19 cellular contexts compared by ENCODE assay signal in the genomic region with DNA sequence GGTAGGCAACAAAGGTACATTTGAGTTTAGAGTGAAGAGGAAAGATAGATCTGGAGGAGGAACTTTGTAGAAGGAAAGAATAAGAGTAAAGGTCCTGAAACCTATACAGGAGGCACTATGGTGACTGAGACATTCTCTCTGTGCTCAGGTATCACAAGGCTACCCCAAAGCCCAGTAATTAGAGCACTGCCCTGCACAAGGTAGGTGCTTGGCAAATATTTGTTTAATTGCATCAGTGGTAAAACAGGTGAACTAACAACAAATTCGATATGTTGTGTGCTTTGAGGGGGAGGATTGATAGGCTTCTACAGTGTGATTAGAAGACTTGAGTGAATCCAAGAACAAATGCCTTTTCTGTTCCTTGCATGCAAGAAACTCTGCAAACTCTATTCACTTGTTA.
"Had no signal": no experiment of that assay in that cellular context is flagged by ENCODE, and none has a peak within 500 bp of the region (broad histone marks: within the 10 kb centered on the region; RNA-seq: fewer than 3 reads in every experiment).

No MANE protein-coding gene starts in this region.

- H3K4me1 ChIP-seq: right atrium auricular region had no signal

- H3K9me3 Mint-ChIP-seq: natural killer cell treated with Interleukin-12 subunit alpha and Interleukin-12 subunit beta and Interleukin-15 and Interleukin-18, amount 100 ng/mL, for 72 hours had no signal

- DNase-seq: activated CD4-positive, alpha-beta T cell treated with anti-CD3 and anti-CD28 coated beads, Interleukin-2, amount 10 ng/mL, durations not matched to agents 24 days and 14 days; activated CD4-positive, CD25-positive, alpha-beta regulatory T cell; activated CD8-positive, alpha-beta memory T cell treated with anti-CD3 and anti-CD28 coated beads, Interleukin-2, amount 50 U/mL, for 4 hours; activated CD8-positive, alpha-beta T cell treated with anti-CD3 and anti-CD28 coated beads, Interleukin-2, amount 10 ng/mL, durations not matched to agents 7 days and 5 days; activated effector memory CD4-positive, alpha-beta T cell treated with anti-CD3 and anti-CD28 coated beads, Interleukin-2, amount 50 U/mL, for 16 hours; activated T-cell treated with anti-CD3 and anti-CD28 coated beads, Interleukin-2, amount 50 U/mL, for 48 hours; amniotic stem cell; caudate nucleus; esophagus squamous epithelium; hippocampal formation; kidney; left ventricle myocardium superior; mesendoderm; nucleus accumbens; stimulated activated naive CD8-positive, alpha-beta T cell treated with anti-CD3 and anti-CD28 coated beads, Interleukin-15, Interleukin-2, amounts not matched to agents 100 U/mL and 50 U/mL, for 24 hours had no signal

- H3K4me3 Mint-ChIP-seq: activated CD4-positive, alpha-beta T cell treated with anti-CD3 and anti-CD28 coated beads, Interleukin-2, amount 10 ng/mL, durations not matched to agents 24 days and 14 days; activated CD8-positive, alpha-beta T cell treated with anti-CD3 and anti-CD28 coated beads, Interleukin-2, amount 10 ng/mL, durations not matched to agents 7 days and 5 days; natural killer cell treated with Interleukin-12 subunit alpha and Interleukin-12 subunit beta and Interleukin-15 and Interleukin-18, amount 100 ng/mL, for 72 hours had no signal

- H3K4me3 ChIP-seq: esophagus squamous epithelium, right atrium auricular region had no signal

- H3K27me3 ChIP-seq: esophagus squamous epithelium, right atrium auricular region had no signal

- H3K36me3 Mint-ChIP-seq: natural killer cell treated with Interleukin-12 subunit alpha and Interleukin-12 subunit beta and Interleukin-15 and Interleukin-18, amount 100 ng/mL, for 72 hours had no signal

- H3K9me3 ChIP-seq: esophagus squamous epithelium, right atrium auricular region had no signal

- H3K36me3 ChIP-seq: esophagus squamous epithelium, right atrium auricular region had no signal

- FAIRE-seq: colon, kidney had no signal

- H3K27ac ChIP-seq: esophagus squamous epithelium, right atrium auricular region had no signal

- H3K27ac Mint-ChIP-seq: activated CD4-positive, alpha-beta T cell treated with anti-CD3 and anti-CD28 coated beads, Interleukin-2, amount 10 ng/mL, durations not matched to agents 24 days and 14 days; activated CD8-positive, alpha-beta T cell treated with anti-CD3 and anti-CD28 coated beads, Interleukin-2, amount 10 ng/mL, durations not matched to agents 7 days and 5 days; activated naive CD4-positive, alpha-beta T cell treated with anti-CD3 and anti-CD28 coated beads, Interleukin-2, amount 50 U/mL, for 72 hours; natural killer cell treated with Interleukin-12 subunit alpha and Interleukin-12 subunit beta and Interleukin-15 and Interleukin-18, amount 100 ng/mL, for 72 hours had no signal

- ATAC-seq: activated CD8-positive, alpha-beta T cell treated with anti-CD3 and anti-CD28 coated beads, Interleukin-2, amount 10 ng/mL, durations not matched to agents 7 days and 5 days; activated naive CD4-positive, alpha-beta T cell treated with anti-CD3 and anti-CD28 coated beads, Interleukin-2, amount 50 U/mL, for 72 hours; left ventricle myocardium superior; natural killer cell treated with Interleukin-12 subunit alpha and Interleukin-12 subunit beta and Interleukin-15 and Interleukin-18, amount 100 ng/mL, for 72 hours; stimulated activated naive CD8-positive, alpha-beta T cell treated with anti-CD3 and anti-CD28 coated beads, Interleukin-15, Interleukin-2, amounts not matched to agents 100 U/mL and 50 U/mL, for 24 hours had no signal
